21 cellular contexts compared by ENCODE assay signal in genomic region chr3:63739474-63739873, GRCh38.
"Had no signal": no experiment of that assay in that cellular context is flagged by ENCODE, and none has a peak within 500 bp of the region (broad histone marks: within the 10 kb centered on the region; RNA-seq: fewer than 3 reads in every experiment).

No MANE protein-coding gene starts in this region.

- FAIRE-seq: colon, endothelial cell of umbilical vein had no signal

- DNase-seq: colonic mucosa; cortex of kidney; dermis blood vessel endothelial cell; dorsolateral prefrontal cortex; effector CD4-positive, alpha-beta T cell; effector CD8-positive, alpha-beta T cell; effector memory CD4-positive, alpha-beta T cell; effector memory CD8-positive, alpha-beta T cell; endodermal cell; erythroblast; esophagus squamous epithelium; foreskin fibroblast; foreskin keratinocyte; foreskin melanocyte; gastrocnemius medialis; glutamatergic neuron; head of caudate nucleus; heart left ventricle; heart right ventricle had no signal
